In genomic region chr7:35819310-35819709, GRCh38 we compare ENCODE assay signal across 1 cellular context.
TF ChIP-seq lines count a peak whose summit lies in the region.

No MANE protein-coding gene starts in this region.

TF ChIP-seq in GM23338, 12 proteins besides CTCF, POLR2A, EP300 and RAD21:
- TF ChIP-seq ZNF331 (CRISPR knock-in tag; IDR thresholded peaks at IDR 0.05; ENCODE audit: low read depth) (no peak), CREB1 (CRISPR knock-in tag; IDR thresholded peaks at IDR 0.05; ENCODE audit: low read depth) (no peak), JUNB (IDR thresholded peaks at IDR 0.05; ENCODE audit: unreplicated experiment) (no peak), ZNF114 (CRISPR knock-in tag; IDR thresholded peaks at IDR 0.05) (no peak), ZNF462 (CRISPR knock-in tag; IDR thresholded peaks at IDR 0.05) (no peak), ETS1 (IDR thresholded peaks at IDR 0.05) (no peak), STAT1 (IDR thresholded peaks at IDR 0.05; ENCODE audit: unreplicated experiment) (no peak), NANOG (IDR thresholded peaks at IDR 0.05; ENCODE audit: borderline replicate concordance) (no peak), POLR2AphosphoS5 (IDR thresholded peaks at IDR 0.05; ENCODE audit: low read depth) (no peak), EZH2phosphoT487 (IDR thresholded peaks at IDR 0.05; ENCODE audit: unreplicated experiment) (no peak)
